ENCODE assay signal across 8 cellular contexts in the genomic region with DNA sequence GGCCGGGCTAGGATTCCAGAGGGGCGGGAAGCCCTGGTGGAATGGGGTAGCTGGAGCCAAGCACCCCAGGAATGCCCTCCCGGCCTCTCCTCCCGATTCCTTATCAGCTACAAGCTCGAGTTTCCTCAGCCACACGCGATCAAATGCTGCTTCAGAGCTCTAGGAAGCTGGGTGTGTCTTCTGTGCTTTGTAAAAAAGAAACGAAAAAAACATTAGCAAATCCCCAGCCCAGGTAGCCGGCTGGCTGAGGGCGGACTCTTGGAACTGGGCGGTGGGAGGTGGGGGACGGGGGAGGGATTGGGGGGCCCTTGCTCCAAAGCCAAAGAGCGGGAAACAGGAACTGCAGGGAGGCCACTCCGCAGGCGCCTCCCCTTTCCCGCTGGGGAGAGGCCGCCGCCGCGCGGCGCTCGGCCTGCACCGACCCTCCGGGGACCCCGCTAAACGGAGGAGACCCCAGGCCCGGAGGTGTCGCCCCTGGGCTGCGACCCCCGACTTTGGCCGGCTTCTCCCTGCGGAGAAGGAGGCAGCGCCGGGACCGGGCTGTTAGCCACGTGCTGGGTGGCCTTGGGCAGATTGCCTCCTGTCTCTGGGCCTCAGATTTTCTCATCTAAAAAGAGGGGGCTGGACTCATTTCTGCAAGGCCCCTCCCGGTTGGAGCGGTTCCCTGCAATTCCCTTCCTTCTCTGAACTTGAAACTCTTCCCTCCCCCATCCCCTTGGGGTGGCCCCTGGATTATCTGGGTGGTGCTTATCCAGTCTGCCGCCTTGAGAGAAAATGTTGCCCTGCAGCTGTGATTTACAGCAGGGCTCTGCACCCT. TPM values are rescaled to one million over a fixed set of nuclear protein-coding genes. Genes with fewer than 3 reads are reported as not detected.
DNase-seq lines count a peak whose midpoint lies in the region; ATAC-seq, FAIRE-seq and TF ChIP-seq lines count a peak whose summit lies in the region.

No MANE protein-coding gene starts in this region.

- no TSS peak for BruUV-seq in IMR-90 (replicated peaks; lab: Mats Ljungman, UMichigan)

- no peaks in the 10 kb centered on the region for H3K36me3 Mint-ChIP-seq in brain

- DNase-seq in D341Med (ENCODE audit: low spot score) (peak; percentile 82), IMR-90 (peak; percentile 82), kidney (peak; percentile 86), GM19239 (ENCODE audit: insufficient read length, low spot score) (no peak)

- FAIRE-seq in kidney (lab: Jason Lieb, UNC) (no peak), GM19239 (lab: Jason Lieb, UNC) (no peak)

- H3K14ac ChIP-seq in IMR-90 (replicated peaks; ENCODE audit: low read depth, low read length), result peak overlapping the region; percentile 24; the same call in 1 of the 2 replicates

- peak overlapping the region; percentile 17 for H2BK5ac ChIP-seq in IMR-90 (ENCODE audit: low read depth, low read length, poor library complexity, severe bottlenecking)

- ATAC-seq in IMR-90 (ENCODE audit: low read depth) (peak; percentile 83), GM18907 (IDR thresholded peaks at IDR 0.05; ENCODE audit: unreplicated experiment) (no peak), HG03135 (IDR thresholded peaks at IDR 0.05; ENCODE audit: unreplicated experiment) (no peak)

- H2AK5ac ChIP-seq in IMR-90 (ENCODE audit: low read depth, low read length), result 0 out of 2 replicates have a peak overlapping the region, but pooled peaks have one; percentile 12

- H3K56ac ChIP-seq in IMR-90 (ENCODE audit: extremely low read depth, insufficient read depth, low read length), result peak overlapping the region; percentile 26; the same call in 1 of the 2 replicates

- CTCF ChIA-PET in IMR-90 (lab: Yijun Ruan, JAX), result no interaction called here

- peak overlapping the region; percentile 35 for H3K4ac ChIP-seq in IMR-90 (ENCODE audit: low read depth, low read length)

- H3K27me3 ChIP-seq in IMR-90 (ENCODE audit: control insufficient read depth, insufficient read depth, low read length) (no peaks in the 10 kb centered on the region), subcutaneous abdominal adipose tissue (ENCODE audit: control insufficient read depth in 5 of 5, insufficient read depth in 4 of 5, low read length in 5 of 5) (no peaks in the 10 kb centered on the region)

- peak overlapping the region; percentile 40 for H3K18ac ChIP-seq in IMR-90 (ENCODE audit: low read depth, low read length)

- 7% methylated on average over 7 of the region's 40 CpGs; no CpG with 5 or more reads in 1 of the 2 experiments for WGBS in IMR-90 (ENCODE audit: extremely low coverage in 2 of 2, insufficient read length in 1 of 2), 2 experiments

- H2BK20ac ChIP-seq in IMR-90 (ENCODE audit: low read depth, low read length), result no peak overlapping the region; the same call in 1 of the 2 replicates

- intact Hi-C loops in IMR-90 (cut with micrococcal nuclease), result loop anchor here (1.0 to 2.0 kb wide), 2 partner anchors 24 to 69 kb away; partner anchors contain the start of gene PWWP2A
- intact Hi-C loops in kidney (cut with DNase I), result no loop called here

- H2BK15ac ChIP-seq in IMR-90 (ENCODE audit: low read depth, low read length), result peak overlapping the region; percentile 10; the same call in 1 of the 3 replicates

- peaks cover 14% of the 10 kb centered on the region for H3K27me3 Mint-ChIP-seq in brain

- H3K4me1 Mint-ChIP-seq in brain, result peaks cover 10% of the 10 kb centered on the region

- peak overlapping the region; percentile 90 for H2AFZ ChIP-seq in IMR-90 (replicated peaks; ENCODE audit: low read length, poor library complexity)

- no peak overlapping the region for H3K23ac ChIP-seq in IMR-90 (ENCODE audit: low read depth, low read length)

- H3K79me1 ChIP-seq in IMR-90 (ENCODE audit: low read depth in 1 of 2, low read length in 2 of 2), result no peaks in the 10 kb centered on the region

- H4K8ac ChIP-seq in IMR-90 (ENCODE audit: low read depth in 2 of 2, low read length in 2 of 2), result peak overlapping the region; percentile 93 to 96

- H2BK120ac ChIP-seq in IMR-90 (ENCODE audit: low read depth, low read length), result peak overlapping the region; percentile 35

- H4K5ac ChIP-seq in IMR-90 (ENCODE audit: low read depth, low read length), result peak overlapping the region; percentile 9; the same call in 1 of the 2 replicates

- TF ChIP-seq CTCF in IMR-90 (conservative IDR thresholded peaks at IDR 0.05; ENCODE audit: low read depth, low read length), result 0 out of 2 replicates have a peak, but pooled peaks have one; percentile 10
- TF ChIP-seq CTCF in brain (conservative IDR thresholded peaks at IDR 0.05), result no peak
- TF ChIP-seq CTCF in kidney (IDR thresholded peaks at IDR 0.05; ENCODE audit: borderline replicate concordance, extremely low read depth, insufficient read depth), result no peak

- H3K9ac ChIP-seq in IMR-90 (ENCODE audit: low read depth, low read length), result peak overlapping the region; percentile 56
- peak overlapping the region in 1 of 2 donors; percentile 67 for H3K9ac ChIP-seq in kidney (ENCODE audit: low read length in 2 of 2)
- H3K9ac ChIP-seq in subcutaneous abdominal adipose tissue (ENCODE audit: low read length in 5 of 5), result peak overlapping the region; percentile 26 to 79 (median 70)

- H3K4me2 ChIP-seq in IMR-90 (ENCODE audit: low read depth, low read length), result peak overlapping the region; percentile 49

- in situ Hi-C loops in IMR-90 (cut with MboI; ENCODE audit: low sequenced_read_pairs), result no loop called here

- dilution Hi-C loops in IMR-90 (cut with HindIII; ENCODE audit: low sequenced_read_pairs, unreplicated experiment), result no loop called here

- POLR2A ChIA-PET in IMR-90 (lab: Charles Lee; ENCODE audit: unreplicated experiment), result no interaction called here

- peak overlapping the region in 4 of 5 experiments; percentile 61 to 75 (median 68) for H3K27ac Mint-ChIP-seq in brain

- H3K4me3 Mint-ChIP-seq in brain, result peak overlapping the region; percentile 41 to 71 (median 69)

- H3K4me1 ChIP-seq in IMR-90 (ENCODE audit: control insufficient read depth, insufficient read depth, low read length) (peaks cover 3% of the 10 kb centered on the region), kidney (ENCODE audit: control insufficient read depth in 1 of 2, insufficient read depth in 1 of 2, low read depth in 1 of 2, low read length in 2 of 2) (no peaks in the 10 kb centered on the region), subcutaneous abdominal adipose tissue (ENCODE audit: control insufficient read depth in 5 of 5, insufficient read depth in 5 of 5, low read length in 5 of 5) (peaks cover 0 to 11% (median 10%) of the 10 kb centered on the region in 5 donors)

- no peak for TF ChIP-seq POLR2A in IMR-90 (IDR thresholded peaks at IDR 0.05; ENCODE audit: low read depth, low read length)

- H4K91ac ChIP-seq in IMR-90 (ENCODE audit: insufficient read depth, low read depth, low read length), result peak overlapping the region; percentile 73

- H3K9me3 ChIP-seq in IMR-90 (ENCODE audit: control insufficient read depth, insufficient read depth, low read length) (no peaks in the 10 kb centered on the region; the same call in 1 of the 2 replicates), kidney (ENCODE audit: control insufficient read depth in 1 of 2, low read length in 2 of 2) (no peaks in the 10 kb centered on the region), subcutaneous abdominal adipose tissue (ENCODE audit: control insufficient read depth in 5 of 5, low read length in 5 of 5) (no peaks in the 10 kb centered on the region)

- peak overlapping the region; percentile 26 for H2AK9ac ChIP-seq in IMR-90 (replicated peaks; ENCODE audit: low read depth, low read length, poor library complexity)

- H3K4me3 ChIP-seq in IMR-90 (ENCODE audit: insufficient read depth, low read depth, low read length), result peak overlapping the region; percentile 22; the same call in 1 of the 2 replicates
- H3K4me3 ChIP-seq in kidney (ENCODE audit: low read length in 2 of 2), result peak overlapping the region; percentile 7 to 54
- H3K4me3 ChIP-seq in subcutaneous abdominal adipose tissue (ENCODE audit: low read depth in 1 of 5, low read length in 5 of 5), result peak overlapping the region; percentile 55 to 74 (median 67)

- H3K9me1 ChIP-seq in IMR-90 (ENCODE audit: insufficient read depth, low read length), result 0 out of 2 replicates have a peak, but pooled peaks cover under 1% of the 10 kb centered on the region

- H3K9me3 Mint-ChIP-seq in brain, result peaks cover 4 to 14% (median 9%) of the 10 kb centered on the region in 5 experiments

- TF ChIP-seq RAD21 in IMR-90 (IDR thresholded peaks at IDR 0.05; ENCODE audit: low read length), result no peak

- H3K27ac ChIP-seq in IMR-90 (ENCODE audit: insufficient read depth, low read length) (peak overlapping the region; percentile 68), kidney (ENCODE audit: low read depth in 2 of 2, low read length in 2 of 2) (no peak overlapping the region), subcutaneous abdominal adipose tissue (ENCODE audit: low read depth, low read length) (no peak overlapping the region)

- H4K20me1 ChIP-seq in IMR-90 (ENCODE audit: insufficient read depth, low read length), result no peaks in the 10 kb centered on the region

- H3K36me3 ChIP-seq in IMR-90 (ENCODE audit: control insufficient read depth, insufficient read depth, low read length) (no peaks in the 10 kb centered on the region), kidney (ENCODE audit: control insufficient read depth in 1 of 2, insufficient read depth in 2 of 2, low read length in 2 of 2) (no peaks in the 10 kb centered on the region), subcutaneous abdominal adipose tissue (ENCODE audit: control insufficient read depth in 5 of 5, insufficient read depth in 5 of 5, low read length in 5 of 5) (no peaks in the 10 kb centered on the region)

TF ChIP-seq in IMR-90, 13 proteins besides CTCF, POLR2A, EP300 and RAD21:
- TF ChIP-seq MAZ (IDR thresholded peaks at IDR 0.05; ENCODE audit: borderline replicate concordance, low read depth, low read length), result peak; percentile 24; the same call in 1 of the 2 replicates
- TF ChIP-seq RCOR1 (IDR thresholded peaks at IDR 0.05; ENCODE audit: insufficient replicate concordance, low read length), result no peak

RNA-seq across cellular contexts. Expression of gene FABP6, which starts 40.9 kb away (rescaled TPM):
- not detected in 2 replicates for total RNA-seq in IMR-90 (2012; rRNA removed)
- not detected in 2 replicates for polyA plus RNA-seq in IMR-90 (2012; rRNA removed)
- not detected in 2 replicates for polyA plus RNA-seq in IMR-90 (2012; cell fraction: cytosol; rRNA removed)
- polyA plus RNA-seq in IMR-90 (2012; cell fraction: nucleus; rRNA removed; ENCODE audit: low replicate concordance), result not detected in 2 replicates
- polyA plus RNA-seq in brain (ENCODE audit: insufficient read depth, low read depth, low replicate concordance), result 7.7 TPM
- total RNA-seq in kidney, result not detected
- not detected for polyA plus RNA-seq in kidney (ENCODE audit: insufficient read depth, low read depth, low replicate concordance)
